27 cellular contexts compared by ENCODE assay signal in genomic region chrY:15404551-15404950, GRCh38.
"Had no signal": no experiment of that assay in that cellular context is flagged by ENCODE, and none has a peak within 500 bp of the region (broad histone marks: within the 10 kb centered on the region; RNA-seq: fewer than 3 reads in every experiment).

No MANE protein-coding gene starts in this region.

- H3K27ac ChIP-seq: ascending aorta, cardiac muscle cell, VCaP had no signal

- DNase-seq: activated B cell treated with CpG ODN at 0.5 μM for 24 hours; activated CD4-positive, alpha-beta memory T cell treated with anti-CD3 and anti-CD28 coated beads for 36 hours; activated CD4-positive, alpha-beta T cell treated with anti-CD3 and anti-CD28 coated beads for 4 hours; activated CD4-positive, alpha-beta T cell treated with anti-CD3 and anti-CD28 coated beads, Interleukin-2, amount 10 ng/mL, durations not matched to agents 24 days and 14 days; activated CD4-positive, alpha-beta T cell treated with anti-CD3 and anti-CD28 coated beads, Interleukin-2, amount 50 U/mL, for 1 hour; activated CD4-positive, alpha-beta T cell treated with anti-CD3 and anti-CD28 coated beads, Interleukin-2, amount 50 U/mL, for 4 hours; activated CD4-positive, CD25-positive, alpha-beta regulatory T cell treated with anti-CD3 and anti-CD28 coated beads, Interleukin-2, amount 50 U/mL, for 72 hours; activated CD8-positive, alpha-beta memory T cell treated with anti-CD3 and anti-CD28 coated beads, Interleukin-2, amount 50 U/mL, for 4 hours; activated CD8-positive, alpha-beta T cell treated with anti-CD3 and anti-CD28 coated beads for 36 hours; activated effector memory CD4-positive, alpha-beta T cell treated with Interleukin-2 at 50 U/mL for 16 hours; activated gamma-delta T cell; activated naive CD4-positive, alpha-beta T cell treated with anti-CD3 and anti-CD28 coated beads, Interleukin-2, amount 10 ng/mL, durations not matched to agents 7 days and 5 days; activated naive CD4-positive, alpha-beta T cell treated with Interleukin-2 at 50 U/mL for 16 hours; activated naive CD8-positive, alpha-beta T cell treated with anti-CD3 and anti-CD28 coated beads, Interleukin-2, amount 10 ng/mL, durations not matched to agents 7 days and 5 days; activated naive CD8-positive, alpha-beta T cell treated with anti-CD3 and anti-CD28 coated beads, Interleukin-2, amount 50 U/mL, for 24 hours; activated T-cell treated with anti-CD3 and anti-CD28 coated beads, Interleukin-2, amount 50 U/mL, for 24 hours; activated T-cell treated with anti-CD3 and anti-CD28 coated beads, Interleukin-2, amount 50 U/mL, for 48 hours; amygdala; anterior cingulate cortex; caudate nucleus; cerebellar nuclear complex; T-cell; T-helper 17 cell; T-helper 9 cell had no signal

- H3K27me3 ChIP-seq: ascending aorta, cardiac muscle cell had no signal

- H3K9me3 ChIP-seq: ascending aorta had no signal

- H3K4me1 ChIP-seq: ascending aorta had no signal

- H3K4me3 ChIP-seq: ascending aorta, cardiac muscle cell had no signal

- H3K36me3 ChIP-seq: ascending aorta, cardiac muscle cell had no signal
